ENCODE assay signal across 1 cellular context in genomic region chr1:28737245-28738137, GRCh38.
TF ChIP-seq lines count a peak whose summit lies in the region.

No MANE protein-coding gene starts in this region.

TF ChIP-seq in HepG2, 621 proteins besides CTCF, POLR2A, EP300 and RAD21 (continued from another document and continues in another):
- no peak for TF ChIP-seq ARID4A (CRISPR knock-in tag; IDR thresholded peaks at IDR 0.05; ENCODE audit: borderline replicate concordance)
- TF ChIP-seq HNRNPUL1 (IDR thresholded peaks at IDR 0.05; ENCODE audit: low read depth, low read length): no peak
- TF ChIP-seq ZNF510 (CRISPR knock-in tag; IDR thresholded peaks at IDR 0.05; ENCODE audit: low read depth): peak; percentile 7; the same call in 1 of the 2 replicates
- no peak for TF ChIP-seq RELA (CRISPR knock-in tag; IDR thresholded peaks at IDR 0.05)
- TF ChIP-seq POGZ (CRISPR knock-in tag; IDR thresholded peaks at IDR 0.05): no peak
- TF ChIP-seq KDM3A (CRISPR knock-in tag; IDR thresholded peaks at IDR 0.05; ENCODE audit: low read depth): no peak
- 0 out of 2 replicates have a peak, but pooled peaks have one; percentile 14 for TF ChIP-seq ZNF816 (CRISPR knock-in tag; IDR thresholded peaks at IDR 0.05; ENCODE audit: borderline replicate concordance)
- TF ChIP-seq STAT5B (CRISPR knock-in tag; IDR thresholded peaks at IDR 0.05): no peak
- peak; percentile 3; the same call in 1 of the 2 replicates for TF ChIP-seq ZSCAN31 (CRISPR knock-in tag; IDR thresholded peaks at IDR 0.05; ENCODE audit: low read depth)
- no peak for TF ChIP-seq LRRFIP1 (CRISPR knock-in tag; conservative IDR thresholded peaks at IDR 0.05)
- no peak for TF ChIP-seq MLLT10 (CRISPR knock-in tag; IDR thresholded peaks at IDR 0.05)
- TF ChIP-seq, protein P1, sequence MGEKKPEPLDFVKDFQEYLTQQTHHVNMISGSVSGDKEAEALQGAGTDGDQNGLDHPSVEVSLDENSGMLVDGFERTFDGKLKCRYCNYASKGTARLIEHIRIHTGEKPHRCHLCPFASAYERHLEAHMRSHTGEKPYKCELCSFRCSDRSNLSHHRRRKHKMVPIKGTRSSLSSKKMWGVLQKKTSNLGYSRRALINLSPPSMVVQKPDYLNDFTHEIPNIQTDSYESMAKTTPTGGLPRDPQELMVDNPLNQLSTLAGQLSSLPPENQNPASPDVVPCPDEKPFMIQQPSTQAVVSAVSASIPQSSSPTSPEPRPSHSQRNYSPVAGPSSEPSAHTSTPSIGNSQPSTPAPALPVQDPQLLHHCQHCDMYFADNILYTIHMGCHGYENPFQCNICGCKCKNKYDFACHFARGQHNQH (CRISPR knock-in tag; IDR thresholded peaks at IDR 0.05): no peak
- no peak for TF ChIP-seq XBP1 (CRISPR knock-in tag; IDR thresholded peaks at IDR 0.05)
- no peak for TF ChIP-seq ZNF713 (CRISPR knock-in tag; IDR thresholded peaks at IDR 0.05)
- no peak for TF ChIP-seq ZNF687 (CRISPR knock-in tag; IDR thresholded peaks at IDR 0.05)
- TF ChIP-seq ZNF562 (CRISPR knock-in tag; IDR thresholded peaks at IDR 0.05; ENCODE audit: borderline replicate concordance): no peak
- TF ChIP-seq ZNF367 (CRISPR knock-in tag; IDR thresholded peaks at IDR 0.05; ENCODE audit: borderline replicate concordance): no peak
- no peak for TF ChIP-seq SOX13 (IDR thresholded peaks at IDR 0.05)
- TF ChIP-seq SOX13 (CRISPR knock-in tag; conservative IDR thresholded peaks at IDR 0.05 in 1 of 2, IDR thresholded peaks at IDR 0.05 in 1 of 2): no peak
- no peak for TF ChIP-seq PTBP1 (IDR thresholded peaks at IDR 0.05; ENCODE audit: low read depth, low read length, poor library complexity, severe bottlenecking)
- TF ChIP-seq, protein P2, sequence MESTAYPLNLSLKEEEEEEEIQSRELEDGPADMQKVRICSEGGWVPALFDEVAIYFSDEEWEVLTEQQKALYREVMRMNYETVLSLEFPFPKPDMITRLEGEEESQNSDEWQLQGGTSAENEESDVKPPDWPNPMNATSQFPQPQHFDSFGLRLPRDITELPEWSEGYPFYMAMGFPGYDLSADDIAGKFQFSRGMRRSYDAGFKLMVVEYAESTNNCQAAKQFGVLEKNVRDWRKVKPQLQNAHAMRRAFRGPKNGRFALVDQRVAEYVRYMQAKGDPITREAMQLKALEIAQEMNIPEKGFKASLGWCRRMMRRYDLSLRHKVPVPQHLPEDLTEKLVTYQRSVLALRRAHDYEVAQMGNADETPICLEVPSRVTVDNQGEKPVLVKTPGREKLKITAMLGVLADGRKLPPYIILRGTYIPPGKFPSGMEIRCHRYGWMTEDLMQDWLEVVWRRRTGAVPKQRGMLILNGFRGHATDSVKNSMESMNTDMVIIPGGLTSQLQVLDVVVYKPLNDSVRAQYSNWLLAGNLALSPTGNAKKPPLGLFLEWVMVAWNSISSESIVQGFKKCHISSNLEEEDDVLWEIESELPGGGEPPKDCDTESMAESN (CRISPR knock-in tag; conservative IDR thresholded peaks at IDR 0.05): no peak
- TF ChIP-seq RARG (CRISPR knock-in tag; IDR thresholded peaks at IDR 0.05; ENCODE audit: low read depth): peak; percentile 70
- TF ChIP-seq, protein P3, sequence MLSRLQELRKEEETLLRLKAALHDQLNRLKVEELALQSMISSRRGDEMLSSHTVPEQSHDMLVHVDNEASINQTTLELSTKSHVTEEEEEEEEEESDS (CRISPR knock-in tag; IDR thresholded peaks at IDR 0.05; ENCODE audit: borderline replicate concordance): no peak
- no peak for TF ChIP-seq U2AF2 (IDR thresholded peaks at IDR 0.05; ENCODE audit: low read depth, low read length)
- TF ChIP-seq ESRRA (CRISPR knock-in tag; IDR thresholded peaks at IDR 0.05; ENCODE audit: low read depth): no peak
- TF ChIP-seq ZNF34 (CRISPR knock-in tag; IDR thresholded peaks at IDR 0.05; ENCODE audit: borderline replicate concordance): no peak
- TF ChIP-seq SRSF1 (optimal IDR thresholded peaks at IDR 0.05; ENCODE audit: low read depth, low read length): no peak
- TF ChIP-seq SETDB1 (CRISPR knock-in tag; IDR thresholded peaks at IDR 0.05; ENCODE audit: borderline replicate concordance): no peak
- TF ChIP-seq, protein P4, sequence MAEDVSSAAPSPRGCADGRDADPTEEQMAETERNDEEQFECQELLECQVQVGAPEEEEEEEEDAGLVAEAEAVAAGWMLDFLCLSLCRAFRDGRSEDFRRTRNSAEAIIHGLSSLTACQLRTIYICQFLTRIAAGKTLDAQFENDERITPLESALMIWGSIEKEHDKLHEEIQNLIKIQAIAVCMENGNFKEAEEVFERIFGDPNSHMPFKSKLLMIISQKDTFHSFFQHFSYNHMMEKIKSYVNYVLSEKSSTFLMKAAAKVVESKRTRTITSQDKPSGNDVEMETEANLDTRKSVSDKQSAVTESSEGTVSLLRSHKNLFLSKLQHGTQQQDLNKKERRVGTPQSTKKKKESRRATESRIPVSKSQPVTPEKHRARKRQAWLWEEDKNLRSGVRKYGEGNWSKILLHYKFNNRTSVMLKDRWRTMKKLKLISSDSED (CRISPR knock-in tag; IDR thresholded peaks at IDR 0.05): 0 out of 2 replicates have a peak, but pooled peaks have one; percentile 40
- no peak for TF ChIP-seq ZBTB25 (CRISPR knock-in tag; IDR thresholded peaks at IDR 0.05)
- no peak for TF ChIP-seq MYPOP (CRISPR knock-in tag; IDR thresholded peaks at IDR 0.05)
- no peak for TF ChIP-seq ZNF382 (CRISPR knock-in tag; IDR thresholded peaks at IDR 0.05; ENCODE audit: borderline replicate concordance)
- no peak for TF ChIP-seq ZNF546 (CRISPR knock-in tag; conservative IDR thresholded peaks at IDR 0.05)
- no peak for TF ChIP-seq STAG1 (CRISPR knock-in tag; IDR thresholded peaks at IDR 0.05)
- TF ChIP-seq CREB1 (IDR thresholded peaks at IDR 0.05): no peak
- TF ChIP-seq CREB1 (CRISPR knock-in tag; IDR thresholded peaks at IDR 0.05): no peak
- no peak for TF ChIP-seq ZNF709 (CRISPR knock-in tag; IDR thresholded peaks at IDR 0.05)
- TF ChIP-seq PHF21A (CRISPR knock-in tag; IDR thresholded peaks at IDR 0.05): no peak
- TF ChIP-seq SIX4 (CRISPR knock-in tag; IDR thresholded peaks at IDR 0.05): no peak
- no peak for TF ChIP-seq ZNF724P (CRISPR knock-in tag; IDR thresholded peaks at IDR 0.05; ENCODE audit: borderline replicate concordance)
- no peak for TF ChIP-seq ZNF660 (CRISPR knock-in tag; IDR thresholded peaks at IDR 0.05; ENCODE audit: borderline replicate concordance, low read depth)
- TF ChIP-seq DPF2 (CRISPR knock-in tag; IDR thresholded peaks at IDR 0.05; ENCODE audit: borderline replicate concordance, low read depth): no peak
- TF ChIP-seq ONECUT2 (CRISPR knock-in tag; IDR thresholded peaks at IDR 0.05): no peak
- no peak for TF ChIP-seq PRMT3 (CRISPR knock-in tag; IDR thresholded peaks at IDR 0.05; ENCODE audit: borderline replicate concordance, low read depth)
- no peak for TF ChIP-seq ZBTB14 (CRISPR knock-in tag; IDR thresholded peaks at IDR 0.05)
